Comparison of ENCODE assay signal across 20 cellular contexts in the genomic region with DNA sequence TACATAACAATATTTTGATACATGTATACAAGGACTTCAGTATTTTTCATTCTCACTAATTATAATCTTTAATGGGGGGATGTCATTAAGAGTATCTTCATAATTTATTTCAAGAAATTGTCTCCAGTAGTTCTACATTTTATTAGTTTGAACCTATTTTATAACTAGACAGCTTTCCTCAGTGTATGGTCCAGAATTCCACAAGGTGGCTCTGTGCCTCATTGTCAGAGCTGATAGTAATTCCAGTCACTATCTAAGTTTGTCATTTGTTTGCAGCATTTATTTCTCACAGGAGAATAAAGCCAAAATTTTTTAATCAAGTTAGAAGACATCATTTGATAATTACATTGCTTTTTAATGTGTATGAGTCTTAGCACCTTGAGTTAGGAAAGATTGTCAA.
DNase-seq lines count a peak whose midpoint lies in the region; FAIRE-seq and TF ChIP-seq lines count a peak whose summit lies in the region.
"Had no signal": no experiment of that assay in that cellular context is flagged by ENCODE, and none has a peak within 500 bp of the region (broad histone marks: within the 10 kb centered on the region; RNA-seq: fewer than 3 reads in every experiment).

No MANE protein-coding gene starts in this region.

- peak; percentile 32 for TF ChIP-seq CTCF in D721Med (IDR thresholded peaks at IDR 0.05; ENCODE audit: insufficient read depth, missing control alignments)
- peak; percentile 56 for TF ChIP-seq CTCF in LNCAP (IDR thresholded peaks at IDR 0.05)
- peak; percentile 39 for TF ChIP-seq CTCF in astrocyte of the spinal cord (IDR thresholded peaks at IDR 0.05; ENCODE audit: low read depth, low read length)
- TF ChIP-seq CTCF in osteocyte (IDR thresholded peaks at IDR 0.05): peak; percentile 49
- TF ChIP-seq CTCF in GM20000 (IDR thresholded peaks at IDR 0.05; ENCODE audit: extremely low read depth, missing control alignments): no peak

- H3K36me3 Mint-ChIP-seq in osteocyte (ENCODE audit: unreplicated experiment): no peaks in the 10 kb centered on the region

- no peaks in the 10 kb centered on the region for H3K36me3 ChIP-seq in small intestine (ENCODE audit: control insufficient read depth in 2 of 2, insufficient read depth in 2 of 2, low read length in 2 of 2)
- H3K36me3 ChIP-seq: ascending aorta, prostate gland had no signal

- no peak overlapping the region for H3K27ac ChIP-seq in small intestine (ENCODE audit: low read depth in 1 of 2, low read length in 1 of 2)
- H3K27ac ChIP-seq: ascending aorta, coronary artery, KMS-11, prostate gland, testis had no signal

- no peaks in the 10 kb centered on the region for H3K9me3 ChIP-seq in small intestine (ENCODE audit: control insufficient read depth, low read depth)
- H3K9me3 ChIP-seq: ascending aorta, prostate gland, testis had no signal

- no peaks in the 10 kb centered on the region for H3K27me3 ChIP-seq in small intestine (ENCODE audit: control insufficient read depth in 2 of 2, insufficient read depth in 2 of 2, low read length in 2 of 2)
- H3K27me3 ChIP-seq: ascending aorta, testis had no signal

- H3K9me3 Mint-ChIP-seq in osteocyte (ENCODE audit: unreplicated experiment): peaks cover 21% of the 10 kb centered on the region

- H3K4me3 ChIP-seq in astrocyte of the spinal cord (ENCODE audit: low read depth, low read length) (no peak overlapping the region), small intestine (ENCODE audit: low read depth in 1 of 2, low read length in 2 of 2) (no peak overlapping the region)
- H3K4me3 ChIP-seq: ascending aorta, coronary artery, prostate gland, testis had no signal

- DNase-seq in D721Med (ENCODE audit: insufficient read length, low spot score) (no peak), astrocyte of the spinal cord (ENCODE audit: low read depth, low spot score) (no peak), osteocyte (ENCODE audit: extremely low spot score, unreplicated experiment) (no peak), small intestine (no peak), GM20000 (ENCODE audit: low spot score) (no peak), epidermal melanocyte (ENCODE audit: insufficient read length, low spot score) (no peak)
- DNase-seq: activated CD4-positive, alpha-beta T cell treated with anti-CD3 and anti-CD28 coated beads, Interleukin-2, amount 10 ng/mL, durations not matched to agents 7 days and 5 days; activated naive CD4-positive, alpha-beta T cell treated with anti-CD3 and anti-CD28 coated beads for 36 hours; C1 segment of cervical spinal cord; DMS153; H7; NCI-H1436 treated with DMSO at 0.1 percent for 48 hours; NCI-H446; testis had no signal

- H3K4me1 ChIP-seq in small intestine (ENCODE audit: control insufficient read depth in 2 of 2, insufficient read depth in 1 of 2, low read depth in 1 of 2, low read length in 1 of 2): no peaks in the 10 kb centered on the region
- H3K4me1 ChIP-seq: ascending aorta, prostate gland, testis had no signal

- H3K4me3 Mint-ChIP-seq in osteocyte (ENCODE audit: unreplicated experiment): no peak overlapping the region
- H3K4me3 Mint-ChIP-seq: activated CD4-positive, alpha-beta T cell treated with anti-CD3 and anti-CD28 coated beads, Interleukin-2, amount 10 ng/mL, durations not matched to agents 7 days and 5 days; activated naive CD4-positive, alpha-beta T cell treated with anti-CD3 and anti-CD28 coated beads for 36 hours had no signal

- no peak overlapping the region for H3K27ac Mint-ChIP-seq in osteocyte (ENCODE audit: unreplicated experiment)
- H3K27ac Mint-ChIP-seq: activated CD4-positive, alpha-beta T cell treated with anti-CD3 and anti-CD28 coated beads, Interleukin-2, amount 10 ng/mL, durations not matched to agents 7 days and 5 days; activated naive CD4-positive, alpha-beta T cell treated with anti-CD3 and anti-CD28 coated beads for 36 hours had no signal

- in situ Hi-C loops in astrocyte of the spinal cord (cut with HindIII; ENCODE audit: low sequenced_read_pairs): no loop called here

- H3K27me3 Mint-ChIP-seq in osteocyte (ENCODE audit: unreplicated experiment): no peaks in the 10 kb centered on the region
- H3K27me3 Mint-ChIP-seq: activated CD4-positive, alpha-beta T cell treated with anti-CD3 and anti-CD28 coated beads, Interleukin-2, amount 10 ng/mL, durations not matched to agents 7 days and 5 days had no signal

- peak; percentile 16 for FAIRE-seq in D721Med (lab: Jason Lieb, UNC)
- no peak for FAIRE-seq in small intestine (lab: Jason Lieb, UNC)
- FAIRE-seq: endothelial cell of umbilical vein had no signal

- peaks cover 6% of the 10 kb centered on the region for H3K4me1 Mint-ChIP-seq in osteocyte (ENCODE audit: unreplicated experiment)
- H3K4me1 Mint-ChIP-seq: activated CD4-positive, alpha-beta T cell treated with anti-CD3 and anti-CD28 coated beads, Interleukin-2, amount 10 ng/mL, durations not matched to agents 7 days and 5 days had no signal
